ENCODE assay signal across 1 cellular context in the genomic region with DNA sequence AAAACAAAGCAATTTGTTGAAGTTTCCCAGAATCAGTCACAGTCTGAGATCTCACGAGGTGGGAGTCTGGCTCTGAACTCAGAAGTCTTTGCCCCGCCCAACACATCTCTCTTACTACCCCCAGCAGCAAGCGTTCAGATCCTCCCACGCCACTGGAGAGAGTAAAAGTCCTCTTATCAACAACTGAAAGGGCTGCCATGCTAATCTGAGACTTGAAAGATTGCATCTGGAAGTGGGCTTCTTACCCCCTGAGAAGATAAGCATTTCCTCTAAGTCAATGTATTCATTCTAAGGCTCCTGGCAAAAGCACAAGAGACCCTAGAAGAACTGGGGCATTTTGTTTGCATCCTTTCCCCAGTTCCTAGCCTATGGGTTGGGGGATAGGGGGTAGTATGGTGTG.
A peak's percentile ranks its signal among the peaks of the same experiment; 100 is the strongest.
TF ChIP-seq lines count a peak whose summit lies in the region.

No MANE protein-coding gene starts in this region.

TF ChIP-seq in K562, 482 proteins besides CTCF, POLR2A, EP300 and RAD21 (continued from another document and continues in another):
- TF ChIP-seq, protein P1, sequence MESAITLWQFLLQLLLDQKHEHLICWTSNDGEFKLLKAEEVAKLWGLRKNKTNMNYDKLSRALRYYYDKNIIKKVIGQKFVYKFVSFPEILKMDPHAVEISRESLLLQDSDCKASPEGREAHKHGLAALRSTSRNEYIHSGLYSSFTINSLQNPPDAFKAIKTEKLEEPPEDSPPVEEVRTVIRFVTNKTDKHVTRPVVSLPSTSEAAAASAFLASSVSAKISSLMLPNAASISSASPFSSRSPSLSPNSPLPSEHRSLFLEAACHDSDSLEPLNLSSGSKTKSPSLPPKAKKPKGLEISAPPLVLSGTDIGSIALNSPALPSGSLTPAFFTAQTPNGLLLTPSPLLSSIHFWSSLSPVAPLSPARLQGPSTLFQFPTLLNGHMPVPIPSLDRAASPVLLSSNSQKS (CRISPR knock-in tag; IDR thresholded peaks at IDR 0.05) = no peak
- no peak for TF ChIP-seq PHTF2 (CRISPR knock-in tag; IDR thresholded peaks at IDR 0.05)
- no peak for TF ChIP-seq CBX5 (IDR thresholded peaks at IDR 0.05; ENCODE audit: borderline replicate concordance, low read depth)
- TF ChIP-seq POLR2AphosphoS5 (IDR thresholded peaks at IDR 0.05; ENCODE audit: control insufficient read depth, insufficient read depth, low read depth, low read length) = peak; percentile 63; the same call in 1 of the 2 replicates
- TF ChIP-seq SRF (CRISPR knock-in tag; IDR thresholded peaks at IDR 0.05) = no peak
- TF ChIP-seq NCOA4 (IDR thresholded peaks at IDR 0.05; ENCODE audit: partially characterized antibody) = no peak
- no peak for TF ChIP-seq SMARCB1 (IDR thresholded peaks at IDR 0.05; ENCODE audit: insufficient read length, low read depth)
- no peak for TF ChIP-seq ZNF263 (CRISPR knock-in tag; IDR thresholded peaks at IDR 0.05; ENCODE audit: borderline replicate concordance)
- no peak for TF ChIP-seq SP1 (CRISPR knock-in tag; IDR thresholded peaks at IDR 0.05)
- TF ChIP-seq TCF3 (CRISPR knock-in tag; IDR thresholded peaks at IDR 0.05) = peak; percentile 56
- TF ChIP-seq, protein P2, sequence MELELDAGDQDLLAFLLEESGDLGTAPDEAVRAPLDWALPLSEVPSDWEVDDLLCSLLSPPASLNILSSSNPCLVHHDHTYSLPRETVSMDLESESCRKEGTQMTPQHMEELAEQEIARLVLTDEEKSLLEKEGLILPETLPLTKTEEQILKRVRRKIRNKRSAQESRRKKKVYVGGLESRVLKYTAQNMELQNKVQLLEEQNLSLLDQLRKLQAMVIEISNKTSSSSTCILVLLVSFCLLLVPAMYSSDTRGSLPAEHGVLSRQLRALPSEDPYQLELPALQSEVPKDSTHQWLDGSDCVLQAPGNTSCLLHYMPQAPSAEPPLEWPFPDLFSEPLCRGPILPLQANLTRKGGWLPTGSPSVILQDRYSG (tag; conservative IDR thresholded peaks at IDR 0.05; ENCODE audit: low read depth) = no peak
- TF ChIP-seq HIVEP1 (CRISPR knock-in tag; IDR thresholded peaks at IDR 0.05) = no peak
- no peak for TF ChIP-seq FOXP1 (CRISPR knock-in tag; IDR thresholded peaks at IDR 0.05)
- peak in 1 of 2 experiments; percentile 50; a peak in 2 of 4 replicates for TF ChIP-seq TBL1XR1 (IDR thresholded peaks at IDR 0.05; ENCODE audit: low read length in 2 of 2)
- TF ChIP-seq EHMT2 (IDR thresholded peaks at IDR 0.05) = no peak
- no peak for TF ChIP-seq ZNF584 (CRISPR knock-in tag; IDR thresholded peaks at IDR 0.05; ENCODE audit: low read depth)
- TF ChIP-seq CBX1 (IDR thresholded peaks at IDR 0.05; ENCODE audit: low read depth) = no peak
- TF ChIP-seq ZNF444 (CRISPR knock-in tag; IDR thresholded peaks at IDR 0.05) = no peak
- TF ChIP-seq ERF (CRISPR knock-in tag; IDR thresholded peaks at IDR 0.05) = no peak
- TF ChIP-seq PML (IDR thresholded peaks at IDR 0.05; ENCODE audit: low read length) = no peak; the same call in 1 of the 2 replicates
- no peak for TF ChIP-seq HDAC6 (IDR thresholded peaks at IDR 0.05; ENCODE audit: low read depth, low read length)
- TF ChIP-seq, protein P3, sequence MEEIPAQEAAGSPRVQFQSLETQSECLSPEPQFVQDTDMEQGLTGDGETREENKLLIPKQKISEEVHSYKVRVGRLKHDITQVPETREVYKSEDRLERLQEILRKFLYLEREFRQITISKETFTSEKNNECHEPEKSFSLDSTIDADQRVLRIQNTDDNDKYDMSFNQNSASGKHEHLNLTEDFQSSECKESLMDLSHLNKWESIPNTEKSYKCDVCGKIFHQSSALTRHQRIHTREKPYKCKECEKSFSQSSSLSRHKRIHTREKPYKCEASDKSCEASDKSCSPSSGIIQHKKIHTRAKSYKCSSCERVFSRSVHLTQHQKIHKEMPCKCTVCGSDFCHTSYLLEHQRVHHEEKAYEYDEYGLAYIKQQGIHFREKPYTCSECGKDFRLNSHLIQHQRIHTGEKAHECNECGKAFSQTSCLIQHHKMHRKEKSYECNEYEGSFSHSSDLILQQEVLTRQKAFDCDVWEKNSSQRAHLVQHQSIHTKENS (CRISPR knock-in tag; IDR thresholded peaks at IDR 0.05) = no peak
- no peak for TF ChIP-seq ATF1 (CRISPR knock-in tag; IDR thresholded peaks at IDR 0.05)
- peak; percentile 47; the same call in 1 of the 2 replicates for TF ChIP-seq ATF1 (tag; IDR thresholded peaks at IDR 0.05)
- TF ChIP-seq, protein P4, sequence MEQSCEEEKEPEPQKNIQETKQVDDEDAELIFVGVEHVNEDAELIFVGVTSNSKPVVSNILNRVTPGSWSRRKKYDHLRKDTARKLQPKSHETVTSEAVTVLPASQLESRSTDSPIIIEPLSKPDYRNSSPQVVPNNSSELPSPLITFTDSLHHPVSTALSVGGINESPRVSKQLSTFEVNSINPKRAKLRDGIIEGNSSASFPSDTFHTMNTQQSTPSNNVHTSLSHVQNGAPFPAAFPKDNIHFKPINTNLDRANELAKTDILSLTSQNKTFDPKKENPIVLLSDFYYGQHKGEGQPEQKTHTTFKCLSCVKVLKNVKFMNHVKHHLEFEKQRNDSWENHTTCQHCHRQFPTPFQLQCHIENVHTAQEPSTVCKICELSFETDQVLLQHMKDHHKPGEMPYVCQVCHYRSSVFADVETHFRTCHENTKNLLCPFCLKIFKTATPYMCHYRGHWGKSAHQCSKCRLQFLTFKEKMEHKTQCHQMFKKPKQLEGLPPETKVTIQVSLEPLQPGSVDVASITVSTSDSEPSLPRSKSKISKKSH (CRISPR knock-in tag; IDR thresholded peaks at IDR 0.05) = no peak
- no peak for TF ChIP-seq ZNF57 (CRISPR knock-in tag; IDR thresholded peaks at IDR 0.05)
- TF ChIP-seq NFATC3 (IDR thresholded peaks at IDR 0.05) = no peak
- TF ChIP-seq BCOR (IDR thresholded peaks at IDR 0.05) = no peak
- TF ChIP-seq, protein P5, sequence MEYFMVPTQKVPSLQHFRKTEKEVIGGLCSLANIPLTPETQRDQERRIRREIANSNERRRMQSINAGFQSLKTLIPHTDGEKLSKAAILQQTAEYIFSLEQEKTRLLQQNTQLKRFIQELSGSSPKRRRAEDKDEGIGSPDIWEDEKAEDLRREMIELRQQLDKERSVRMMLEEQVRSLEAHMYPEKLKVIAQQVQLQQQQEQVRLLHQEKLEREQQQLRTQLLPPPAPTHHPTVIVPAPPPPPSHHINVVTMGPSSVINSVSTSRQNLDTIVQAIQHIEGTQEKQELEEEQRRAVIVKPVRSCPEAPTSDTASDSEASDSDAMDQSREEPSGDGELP (CRISPR knock-in tag; IDR thresholded peaks at IDR 0.05; ENCODE audit: borderline replicate concordance) = no peak
- TF ChIP-seq ZNF764 (CRISPR knock-in tag; IDR thresholded peaks at IDR 0.05; ENCODE audit: low read depth) = no peak
- no peak for TF ChIP-seq DACH1 (IDR thresholded peaks at IDR 0.05; ENCODE audit: partially characterized antibody)
- TF ChIP-seq ZNF586 (CRISPR knock-in tag; conservative IDR thresholded peaks at IDR 0.05) = no peak
- TF ChIP-seq ZEB2 (IDR thresholded peaks at IDR 0.05) = no peak
- TF ChIP-seq ZNF140 (CRISPR knock-in tag; IDR thresholded peaks at IDR 0.05) = no peak
- peak; percentile 65 for TF ChIP-seq HDAC3 (IDR thresholded peaks at IDR 0.05; ENCODE audit: borderline replicate concordance, partially characterized antibody)
- TF ChIP-seq, protein P6, sequence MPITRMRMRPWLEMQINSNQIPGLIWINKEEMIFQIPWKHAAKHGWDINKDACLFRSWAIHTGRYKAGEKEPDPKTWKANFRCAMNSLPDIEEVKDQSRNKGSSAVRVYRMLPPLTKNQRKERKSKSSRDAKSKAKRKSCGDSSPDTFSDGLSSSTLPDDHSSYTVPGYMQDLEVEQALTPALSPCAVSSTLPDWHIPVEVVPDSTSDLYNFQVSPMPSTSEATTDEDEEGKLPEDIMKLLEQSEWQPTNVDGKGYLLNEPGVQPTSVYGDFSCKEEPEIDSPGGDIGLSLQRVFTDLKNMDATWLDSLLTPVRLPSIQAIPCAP (CRISPR knock-in tag; IDR thresholded peaks at IDR 0.05; ENCODE audit: borderline replicate concordance) = no peak
- TF ChIP-seq SLC30A9 (CRISPR knock-in tag; IDR thresholded peaks at IDR 0.05) = no peak
- TF ChIP-seq KLF1 (tag; IDR thresholded peaks at IDR 0.05) = no peak
- TF ChIP-seq CCNT2 (IDR thresholded peaks at IDR 0.05; ENCODE audit: borderline replicate concordance, extremely low read depth, insufficient read length, low read depth, low read length) = peak; percentile 22
- TF ChIP-seq ARNT (IDR thresholded peaks at IDR 0.05) = no peak
- TF ChIP-seq ASH1L (IDR thresholded peaks at IDR 0.05; ENCODE audit: borderline replicate concordance, low read depth, partially characterized antibody) = no peak
- no peak for TF ChIP-seq CREBBP (IDR thresholded peaks at IDR 0.05; ENCODE audit: low read depth, low read length)
- 0 out of 2 replicates have a peak, but pooled peaks have one; percentile 37 for TF ChIP-seq EP400 (IDR thresholded peaks at IDR 0.05)
- TF ChIP-seq, protein P7, sequence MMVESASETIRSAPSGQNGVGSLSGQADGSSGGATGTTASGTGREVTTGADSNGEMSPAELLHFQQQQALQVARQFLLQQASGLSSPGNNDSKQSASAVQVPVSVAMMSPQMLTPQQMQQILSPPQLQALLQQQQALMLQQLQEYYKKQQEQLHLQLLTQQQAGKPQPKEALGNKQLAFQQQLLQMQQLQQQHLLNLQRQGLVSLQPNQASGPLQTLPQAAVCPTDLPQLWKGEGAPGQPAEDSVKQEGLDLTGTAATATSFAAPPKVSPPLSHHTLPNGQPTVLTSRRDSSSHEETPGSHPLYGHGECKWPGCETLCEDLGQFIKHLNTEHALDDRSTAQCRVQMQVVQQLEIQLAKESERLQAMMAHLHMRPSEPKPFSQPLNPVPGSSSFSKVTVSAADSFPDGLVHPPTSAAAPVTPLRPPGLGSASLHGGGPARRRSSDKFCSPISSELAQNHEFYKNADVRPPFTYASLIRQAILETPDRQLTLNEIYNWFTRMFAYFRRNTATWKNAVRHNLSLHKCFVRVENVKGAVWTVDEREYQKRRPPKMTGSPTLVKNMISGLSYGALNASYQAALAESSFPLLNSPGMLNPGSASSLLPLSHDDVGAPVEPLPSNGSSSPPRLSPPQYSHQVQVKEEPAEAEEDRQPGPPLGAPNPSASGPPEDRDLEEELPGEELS (CRISPR knock-in tag; IDR thresholded peaks at IDR 0.05; ENCODE audit: borderline replicate concordance) = no peak
- no peak for TF ChIP-seq TAF9B (IDR thresholded peaks at IDR 0.05; ENCODE audit: partially characterized antibody)
- no peak for TF ChIP-seq WHSC1 (IDR thresholded peaks at IDR 0.05; ENCODE audit: low read length)
- TF ChIP-seq PCBP1 (IDR thresholded peaks at IDR 0.05; ENCODE audit: low read depth, low read length, poor library complexity, severe bottlenecking) = no peak
- no peak for TF ChIP-seq BRD4 (IDR thresholded peaks at IDR 0.05)
- TF ChIP-seq FOXA1 (IDR thresholded peaks at IDR 0.05; ENCODE audit: borderline replicate concordance) = no peak
- TF ChIP-seq L3MBTL2 (IDR thresholded peaks at IDR 0.05) = no peak
- TF ChIP-seq, protein P8, sequence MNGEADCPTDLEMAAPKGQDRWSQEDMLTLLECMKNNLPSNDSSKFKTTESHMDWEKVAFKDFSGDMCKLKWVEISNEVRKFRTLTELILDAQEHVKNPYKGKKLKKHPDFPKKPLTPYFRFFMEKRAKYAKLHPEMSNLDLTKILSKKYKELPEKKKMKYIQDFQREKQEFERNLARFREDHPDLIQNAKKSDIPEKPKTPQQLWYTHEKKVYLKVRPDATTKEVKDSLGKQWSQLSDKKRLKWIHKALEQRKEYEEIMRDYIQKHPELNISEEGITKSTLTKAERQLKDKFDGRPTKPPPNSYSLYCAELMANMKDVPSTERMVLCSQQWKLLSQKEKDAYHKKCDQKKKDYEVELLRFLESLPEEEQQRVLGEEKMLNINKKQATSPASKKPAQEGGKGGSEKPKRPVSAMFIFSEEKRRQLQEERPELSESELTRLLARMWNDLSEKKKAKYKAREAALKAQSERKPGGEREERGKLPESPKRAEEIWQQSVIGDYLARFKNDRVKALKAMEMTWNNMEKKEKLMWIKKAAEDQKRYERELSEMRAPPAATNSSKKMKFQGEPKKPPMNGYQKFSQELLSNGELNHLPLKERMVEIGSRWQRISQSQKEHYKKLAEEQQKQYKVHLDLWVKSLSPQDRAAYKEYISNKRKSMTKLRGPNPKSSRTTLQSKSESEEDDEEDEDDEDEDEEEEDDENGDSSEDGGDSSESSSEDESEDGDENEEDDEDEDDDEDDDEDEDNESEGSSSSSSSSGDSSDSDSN (IDR thresholded peaks at IDR 0.05; ENCODE audit: borderline replicate concordance in 1 of 2, low read depth in 2 of 2, low read length in 2 of 2) = no peak
- TF ChIP-seq, protein P9, sequence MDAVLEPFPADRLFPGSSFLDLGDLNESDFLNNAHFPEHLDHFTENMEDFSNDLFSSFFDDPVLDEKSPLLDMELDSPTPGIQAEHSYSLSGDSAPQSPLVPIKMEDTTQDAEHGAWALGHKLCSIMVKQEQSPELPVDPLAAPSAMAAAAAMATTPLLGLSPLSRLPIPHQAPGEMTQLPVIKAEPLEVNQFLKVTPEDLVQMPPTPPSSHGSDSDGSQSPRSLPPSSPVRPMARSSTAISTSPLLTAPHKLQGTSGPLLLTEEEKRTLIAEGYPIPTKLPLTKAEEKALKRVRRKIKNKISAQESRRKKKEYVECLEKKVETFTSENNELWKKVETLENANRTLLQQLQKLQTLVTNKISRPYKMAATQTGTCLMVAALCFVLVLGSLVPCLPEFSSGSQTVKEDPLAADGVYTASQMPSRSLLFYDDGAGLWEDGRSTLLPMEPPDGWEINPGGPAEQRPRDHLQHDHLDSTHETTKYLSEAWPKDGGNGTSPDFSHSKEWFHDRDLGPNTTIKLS (IDR thresholded peaks at IDR 0.05; ENCODE audit: borderline replicate concordance, low read depth) = no peak
- TF ChIP-seq FOXK1 (CRISPR knock-in tag; IDR thresholded peaks at IDR 0.05; ENCODE audit: borderline replicate concordance) = no peak
- no peak for TF ChIP-seq ZNF217 (CRISPR knock-in tag; IDR thresholded peaks at IDR 0.05)
- no peak for TF ChIP-seq KDM2B (CRISPR knock-in tag; IDR thresholded peaks at IDR 0.05)
- TF ChIP-seq SP2 (IDR thresholded peaks at IDR 0.05; ENCODE audit: extremely low read depth, low read depth, low read length, poor library complexity, severe bottlenecking) = no peak
- TF ChIP-seq BACH1 (tag; IDR thresholded peaks at IDR 0.05) = no peak
